ENCODE assay signal across 21 cellular contexts in the genomic region with DNA sequence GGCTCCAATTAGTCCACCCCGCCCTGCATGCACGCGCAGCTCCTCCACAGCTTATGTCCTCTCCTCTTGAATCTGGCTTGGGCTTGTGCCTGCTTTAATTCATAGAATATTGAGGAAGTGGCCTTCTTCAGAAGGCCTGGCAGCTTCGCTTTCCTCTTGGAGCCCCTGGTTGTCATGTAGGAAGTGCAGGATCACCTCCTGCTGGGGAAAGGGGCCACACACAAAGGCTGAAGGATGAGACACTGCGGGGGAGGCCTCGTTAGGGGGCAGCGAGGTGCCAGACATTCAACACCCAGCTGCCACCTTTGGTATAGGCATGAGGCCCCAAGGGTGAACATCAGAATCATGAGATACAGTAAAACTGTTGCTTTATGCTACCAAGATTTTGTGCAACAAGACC. TPM values are rescaled to one million over a fixed set of nuclear protein-coding genes. Genes with fewer than 3 reads are reported as not detected.
DNase-seq lines count a peak whose midpoint lies in the region; ATAC-seq and TF ChIP-seq lines count a peak whose summit lies in the region.
"Had no signal": no experiment of that assay in that cellular context is flagged by ENCODE, and none has a peak within 500 bp of the region (broad histone marks: within the 10 kb centered on the region; RNA-seq: fewer than 3 reads in every experiment).

No MANE protein-coding gene starts in this region.

- H3K4me1 Mint-ChIP-seq in brain (peaks cover 41% of the 10 kb centered on the region), neural crest cell (peaks cover 39% of the 10 kb centered on the region)

- H3K27ac Mint-ChIP-seq in brain (peak overlapping the region in 1 of 5 experiments; percentile 46), neural crest cell (ENCODE audit: unreplicated experiment) (no peak overlapping the region)
- H3K27ac Mint-ChIP-seq: activated naive CD4-positive, alpha-beta T cell treated with anti-CD3 and anti-CD28 coated beads for 36 hours; memory B cell had no signal

- H3K27me3 Mint-ChIP-seq in brain, result peaks cover 15% of the 10 kb centered on the region
- no peaks in the 10 kb centered on the region for H3K27me3 Mint-ChIP-seq in neural crest cell (ENCODE audit: low read depth)
- H3K27me3 Mint-ChIP-seq: memory B cell; naive thymus-derived CD8-positive, alpha-beta T cell had no signal

- TF ChIP-seq CTCF in brain (conservative IDR thresholded peaks at IDR 0.05), result no peak
- no peak for TF ChIP-seq CTCF in neural crest cell (conservative IDR thresholded peaks at IDR 0.05)

- no peak for ATAC-seq in GM18858 (IDR thresholded peaks at IDR 0.05; ENCODE audit: unreplicated experiment)
- ATAC-seq: naive thymus-derived CD8-positive, alpha-beta T cell; Panc1; psoas muscle had no signal

- H3K9me3 Mint-ChIP-seq in brain (peaks cover 0 to 9% (median 3%) of the 10 kb centered on the region in 5 experiments), neural crest cell (peaks cover 3% of the 10 kb centered on the region)
- H3K9me3 Mint-ChIP-seq: activated naive CD4-positive, alpha-beta T cell treated with anti-CD3 and anti-CD28 coated beads for 36 hours; memory B cell; naive thymus-derived CD8-positive, alpha-beta T cell had no signal

- peak overlapping the region in 3 of 5 experiments; percentile 5 to 46 (median 39) for H3K4me3 Mint-ChIP-seq in brain
- peak overlapping the region; percentile 79 for H3K4me3 Mint-ChIP-seq in neural crest cell
- H3K4me3 Mint-ChIP-seq: activated naive CD4-positive, alpha-beta T cell treated with anti-CD3 and anti-CD28 coated beads for 36 hours; memory B cell had no signal

- DNase-seq in DMS 273 (lab: John Stamatoyannopoulos, UW; ENCODE audit: unreplicated experiment) (peak; percentile 29), DMS 273 treated with DMSO at 0.1 percent for 48 hours (lab: John Stamatoyannopoulos, UW) (no peak), MV-4-11 (lab: John Stamatoyannopoulos, UW) (peak; percentile 66), neural crest cell (ENCODE audit: low read depth, low spot score) (no peak), NCI-H1436 (lab: John Stamatoyannopoulos, UW) (no peak)
- no peak for DNase-seq in activated naive CD4-positive, alpha-beta T cell (lab: John Stamatoyannopoulos, UW)
- DNase-seq: activated CD4-positive, alpha-beta T cell treated with anti-CD3 and anti-CD28 coated beads, Interleukin-2, amount 50 U/mL, for 4 hours; activated naive CD4-positive, alpha-beta T cell treated with anti-CD3 and anti-CD28 coated beads for 36 hours; anterior cingulate cortex; cerebellar nuclear complex; hippocampal formation; IMR-90; naive thymus-derived CD8-positive, alpha-beta T cell; NCI-H1092; NCI-H526 treated with DMSO at 0.1 percent for 48 hours; psoas muscle; SW 1271 had no signal

- H3K36me3 Mint-ChIP-seq in brain (peaks cover 13% of the 10 kb centered on the region), neural crest cell (ENCODE audit: low read depth) (peaks cover 10% of the 10 kb centered on the region)

RNA-seq across cellular contexts. Expression of a gene that starts 2.7 kb away (rescaled TPM):
- polyA plus RNA-seq in brain (ENCODE audit: insufficient read depth, low read depth, low replicate concordance), result 10.9 TPM
- total RNA-seq in neural crest cell, result 70.6 and 75.7 TPM in 2 replicates

Comparison
In these comparisons a context has a peak if more than half of its experiments do, and no peak if none do; other contexts are left out.
1. DNase-seq: peak in DMS 273 (single experiment) and MV-4-11 (single experiment); none in DMS 273 treated with DMSO at 0.1 percent for 48 hours (single experiment), neural crest cell (single experiment), activated naive CD4-positive, alpha-beta T cell (0 of 4) and NCI-H1436 (single experiment).